Comparison of ENCODE assay signal across 11 cellular contexts in genomic region chr1:224879404-224879803, GRCh38. TPM values are rescaled to one million over a fixed set of nuclear protein-coding genes. Genes with fewer than 3 reads are reported as not detected.
DNase-seq lines count a peak whose midpoint lies in the region; ATAC-seq and TF ChIP-seq lines count a peak whose summit lies in the region.
"Had no signal": no experiment of that assay in that cellular context is flagged by ENCODE, and none has a peak within 500 bp of the region (broad histone marks: within the 10 kb centered on the region; RNA-seq: fewer than 3 reads in every experiment).

No MANE protein-coding gene starts in this region.

- no peak overlapping the region for H3K27ac ChIP-seq in SJCRH30
- H3K27ac ChIP-seq: cardiac muscle cell had no signal

- in situ Hi-C loops in GM13976 (cut with MboI; ENCODE audit: low sequenced_read_pairs, unreplicated experiment), result no loop called here

- DNase-seq in GM03348 (ENCODE audit: low spot score), result peak; percentile 82
- DNase-seq in SJCRH30, result peak; percentile 43 to 69
- DNase-seq in fibroblast of the aortic adventitia (ENCODE audit: low read depth), result peak; percentile 53
- peak; percentile 76 for DNase-seq in pons (ENCODE audit: low spot score)
- DNase-seq in GM13976 (ENCODE audit: low spot score), result no peak
- DNase-seq in Right ventricle myocardium inferior (ENCODE audit: missing footprints), result no peak
- no peak for DNase-seq in activated CD8-positive, alpha-beta memory T cell treated with anti-CD3 and anti-CD28 coated beads, Interleukin-2, amount 10 ng/mL, durations not matched to agents 7 days and 5 days
- DNase-seq: activated CD4-positive, alpha-beta T cell treated with anti-CD3 and anti-CD28 coated beads, Interleukin-2, amount 50 U/mL, for 48 hours; stimulated activated naive CD8-positive, alpha-beta T cell treated with anti-CD3 and anti-CD28 coated beads, Interleukin-15, amount 100 ng/mL, for 72 hours had no signal

- intact Hi-C loops in Right ventricle myocardium inferior (cut with DNase I), result no loop called here

- no peak for ATAC-seq in Right ventricle myocardium inferior
- ATAC-seq in activated CD8-positive, alpha-beta memory T cell treated with anti-CD3 and anti-CD28 coated beads, Interleukin-2, amount 10 ng/mL, durations not matched to agents 7 days and 5 days, result no peak
- no peak for ATAC-seq in HG02678 (IDR thresholded peaks at IDR 0.05; ENCODE audit: unreplicated experiment)
- ATAC-seq: stimulated activated naive CD8-positive, alpha-beta T cell treated with anti-CD3 and anti-CD28 coated beads, Interleukin-15, amount 100 ng/mL, for 72 hours had no signal

- no peaks in the 10 kb centered on the region for H3K36me3 Mint-ChIP-seq in activated CD8-positive, alpha-beta memory T cell treated with anti-CD3 and anti-CD28 coated beads, Interleukin-2, amount 10 ng/mL, durations not matched to agents 7 days and 5 days

- H3K4me3 Mint-ChIP-seq in activated CD8-positive, alpha-beta memory T cell treated with anti-CD3 and anti-CD28 coated beads, Interleukin-2, amount 10 ng/mL, durations not matched to agents 7 days and 5 days, result no peak overlapping the region
- H3K4me3 Mint-ChIP-seq: stimulated activated naive CD8-positive, alpha-beta T cell treated with anti-CD3 and anti-CD28 coated beads, Interleukin-15, amount 100 ng/mL, for 72 hours had no signal

- H3K27ac Mint-ChIP-seq in activated CD8-positive, alpha-beta memory T cell treated with anti-CD3 and anti-CD28 coated beads, Interleukin-2, amount 10 ng/mL, durations not matched to agents 7 days and 5 days, result no peak overlapping the region

- no peak overlapping the region for H3K4me3 ChIP-seq in SJCRH30
- no peak overlapping the region for H3K4me3 ChIP-seq in fibroblast of the aortic adventitia (ENCODE audit: low read depth, low read length)
- H3K4me3 ChIP-seq: cardiac muscle cell had no signal

- H3K27me3 ChIP-seq in SJCRH30, result no peaks in the 10 kb centered on the region
- H3K27me3 ChIP-seq: cardiac muscle cell had no signal

- H3K36me3 ChIP-seq in SJCRH30, result no peaks in the 10 kb centered on the region
- H3K36me3 ChIP-seq: cardiac muscle cell had no signal

- CTCF ChIA-PET in activated CD8-positive, alpha-beta memory T cell treated with anti-CD3 and anti-CD28 coated beads, Interleukin-2, amount 10 ng/mL, durations not matched to agents 7 days and 5 days (lab: Charles Lee), result interaction anchor here (0.9 to 1.1 kb wide), 2 partner anchors 8 to 366 kb away, joined by 3 to 5 read pairs; no protein-coding TSS in a partner anchor

- TF ChIP-seq CTCF in fibroblast of the aortic adventitia (IDR thresholded peaks at IDR 0.05; ENCODE audit: insufficient read depth, low read length), result no peak
- TF ChIP-seq CTCF in GM13976 (IDR thresholded peaks at IDR 0.05; ENCODE audit: borderline replicate concordance, control extremely low read depth, extremely low read depth, insufficient read depth, missing control alignments), result no peak

- H3K27me3 Mint-ChIP-seq in activated CD8-positive, alpha-beta memory T cell treated with anti-CD3 and anti-CD28 coated beads, Interleukin-2, amount 10 ng/mL, durations not matched to agents 7 days and 5 days, result peaks cover 19% of the 10 kb centered on the region

- H3K4me1 ChIP-seq in SJCRH30, result peaks cover 16% of the 10 kb centered on the region

- H3K9me3 Mint-ChIP-seq in activated CD8-positive, alpha-beta memory T cell treated with anti-CD3 and anti-CD28 coated beads, Interleukin-2, amount 10 ng/mL, durations not matched to agents 7 days and 5 days (ENCODE audit: low read depth), result no peaks in the 10 kb centered on the region
- H3K9me3 Mint-ChIP-seq: stimulated activated naive CD8-positive, alpha-beta T cell treated with anti-CD3 and anti-CD28 coated beads, Interleukin-15, amount 100 ng/mL, for 72 hours had no signal

- no peaks in the 10 kb centered on the region for H3K9me3 ChIP-seq in SJCRH30 (replicated peaks)

- no peaks in the 10 kb centered on the region for H3K4me1 Mint-ChIP-seq in activated CD8-positive, alpha-beta memory T cell treated with anti-CD3 and anti-CD28 coated beads, Interleukin-2, amount 10 ng/mL, durations not matched to agents 7 days and 5 days
- H3K4me1 Mint-ChIP-seq: stimulated activated naive CD8-positive, alpha-beta T cell treated with anti-CD3 and anti-CD28 coated beads, Interleukin-15, amount 100 ng/mL, for 72 hours had no signal

RNA-seq across cellular contexts. Expression of gene DNAH14, which starts 50.1 kb away (rescaled TPM):
- 70.4 and 77.2 TPM in 2 replicates for total RNA-seq in SJCRH30 (2014; rRNA removed; shearing (Covaris generic))
- total RNA-seq in fibroblast of the aortic adventitia (ENCODE audit: low replicate concordance) (12.7 and 33.9 TPM in 2 replicates), Right ventricle myocardium inferior (4.6 TPM)
- under 1 TPM; 0.32 to 0.70 TPM for total RNA-seq in activated CD8-positive, alpha-beta memory T cell treated with anti-CD3 and anti-CD28 coated beads, Interleukin-2, amount 10 ng/mL, durations not matched to agents 7 days and 5 days

Comparison
In these comparisons a context has a peak if more than half of its experiments do, and no peak if none do; other contexts are left out.
1. DNase-seq: peak in GM03348 (single experiment), SJCRH30 (2 of 2), fibroblast of the aortic adventitia (single experiment) and pons (single experiment); none in GM13976 (single experiment), Right ventricle myocardium inferior (single experiment) and activated CD8-positive, alpha-beta memory T cell treated with anti-CD3 and anti-CD28 coated beads, Interleukin-2, amount 10 ng/mL, durations not matched to agents 7 days and 5 days (single experiment).